Comparison of ENCODE assay signal across 8 cellular contexts in the genomic region with DNA sequence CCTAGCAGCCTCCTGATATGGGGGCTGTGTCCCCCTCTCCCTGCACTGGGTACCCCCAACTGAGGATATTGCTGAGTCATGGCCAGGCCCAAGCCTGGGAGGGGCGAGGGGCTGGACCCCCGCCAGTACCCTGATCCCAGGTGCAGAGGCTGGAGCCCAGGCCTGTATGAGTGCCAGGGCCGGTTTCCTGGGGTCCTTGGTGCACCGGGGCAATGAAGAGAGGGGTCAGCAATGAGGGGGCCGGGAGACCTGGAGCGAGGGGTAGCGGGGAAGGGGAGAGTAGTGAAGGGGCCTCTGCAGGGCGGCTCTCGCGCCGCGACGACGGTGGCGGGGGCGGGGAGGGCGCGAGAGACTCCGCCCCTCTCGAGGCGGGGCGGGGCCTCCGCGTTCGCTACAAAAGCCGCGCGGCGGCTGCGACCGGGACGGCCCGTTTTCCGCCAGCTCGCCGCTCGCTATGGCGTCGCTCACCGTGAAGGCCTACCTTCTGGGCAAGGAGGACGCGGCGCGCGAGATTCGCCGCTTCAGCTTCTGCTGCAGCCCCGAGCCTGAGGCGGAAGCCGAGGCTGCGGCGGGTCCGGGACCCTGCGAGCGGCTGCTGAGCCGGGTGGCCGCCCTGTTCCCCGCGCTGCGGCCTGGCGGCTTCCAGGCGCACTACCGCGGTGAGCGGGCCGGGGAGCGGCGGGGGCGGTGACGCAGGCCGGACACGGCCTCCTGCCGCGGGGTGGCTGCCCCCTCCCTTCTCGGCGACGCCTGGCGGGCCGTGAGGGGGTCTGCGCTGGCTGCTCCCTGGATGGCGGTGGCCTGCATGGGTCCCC. TPM values are rescaled to one million over a fixed set of nuclear protein-coding genes. Genes with fewer than 3 reads are reported as not detected.
DNase-seq lines count a peak whose midpoint lies in the region; ATAC-seq, FAIRE-seq and TF ChIP-seq lines count a peak whose summit lies in the region.

A gene (plus strand): TSS at position 423 of the 815 bp plus-strand sequence. CDS start 32 bp downstream, at position 455.

- peak within 1 kb of the TSS; percentile 92 for H3K9ac ChIP-seq in GM12878 (ENCODE audit: control insufficient read depth, insufficient read depth, low read length)

- ATAC-seq in GM12878: peak; percentile 49

- TF ChIP-seq EP300 in GM12878 (IDR thresholded peaks at IDR 0.05; ENCODE audit: borderline replicate concordance in 1 of 2, control insufficient read depth in 1 of 2, low read depth in 2 of 2, low read length in 2 of 2): no peak

- no peaks in the 10 kb centered on the region for H3K9me3 ChIP-seq in HEK293 (ENCODE audit: control insufficient read depth, insufficient read depth, low read depth, low read length)
- H3K9me3 ChIP-seq in GM12878 (replicated peaks; ENCODE audit: control insufficient read depth, insufficient read depth, low read length): no peaks in the 10 kb centered on the region

- TF ChIP-seq POLR2A in GM12892 (IDR thresholded peaks at IDR 0.05; ENCODE audit: low read depth, low read length) (peak; percentile 99), GM12878 (IDR thresholded peaks at IDR 0.05; ENCODE audit: low read depth, low read length) (peak; percentile 98)

- TF ChIP-seq RAD21 in GM12878 (IDR thresholded peaks at IDR 0.05; ENCODE audit: insufficient read depth, low read depth, low read length): no peak

- RAD21 ChIA-PET in GM12878 (lab: Charles Lee; ENCODE audit: unreplicated experiment): interaction anchor here (0.6 to 1.8 kb wide), 5 partner anchors 9 to 197 kb away, joined by 3 to 6 read pairs (median 4); a partner anchor contains a TSS

- no peaks in the 10 kb centered on the region for H3K27me3 ChIP-seq in GM12878 (replicated peaks in 1 of 2; ENCODE audit: control insufficient read depth in 2 of 2, insufficient read depth in 2 of 2, low read length in 1 of 2)

- H4K20me1 ChIP-seq in GM12878 (ENCODE audit: control insufficient read depth, insufficient read depth): peaks cover 14% of the 10 kb centered on the region

- no peak for TF ChIP-seq CTCF in HEK293 (tag by site-specific recombination; IDR thresholded peaks at IDR 0.05)
- no peak for TF ChIP-seq CTCF in GM12878 (IDR thresholded peaks at IDR 0.05 in 2 of 3, conservative IDR thresholded peaks at IDR 0.05 in 1 of 3; ENCODE audit: control insufficient read depth in 2 of 3, extremely low read depth in 1 of 3, insufficient read depth in 1 of 3, low read depth in 3 of 3, low read length in 3 of 3)
- TF ChIP-seq CTCF in retinal pigment epithelial cell (conservative IDR thresholded peaks at IDR 0.05; ENCODE audit: low read depth, low read length): no peak

- intact Hi-C loops in GM12878 (cut with micrococcal nuclease; ENCODE audit: unreplicated experiment): loop anchor here (2.0 kb wide), 1 partner anchor 38 kb away; a partner anchor contains a TSS

- H3K4me3 ChIP-seq in HEK293 (ENCODE audit: low read depth, low read length) (peak within 1 kb of the TSS; percentile 83), GM12878 (peak within 1 kb of the TSS; percentile 93), retinal pigment epithelial cell (ENCODE audit: low read length) (peak within 1 kb of the TSS; percentile 74)

- peak within 1 kb of the TSS; percentile 65 for H2AFZ ChIP-seq in GM12878 (ENCODE audit: control insufficient read depth, low read depth, low read length)

- DNase-seq in GM12892 (ENCODE audit: insufficient read length) (peak; percentile 84), NAMALWA (ENCODE audit: low spot score) (peak; percentile 81), T1000 (lab: John Stamatoyannopoulos, UW) (peak; percentile 59), GM12878 (ENCODE audit: low read depth, low spot score) (no peak), hypothalamus (lab: John Stamatoyannopoulos, UW) (peak; percentile 31 to 94 (median 82)), retinal pigment epithelial cell (ENCODE audit: low read depth) (no peak), DMS114 treated with DMSO at 0.1 percent for 48 hours (lab: John Stamatoyannopoulos, UW; ENCODE audit: unreplicated experiment) (no peak)

- peak within 1 kb of the TSS; percentile 99 for H3K4me2 ChIP-seq in GM12878 (ENCODE audit: control insufficient read depth, insufficient read depth)

- CTCF ChIA-PET in HEK293 (lab: Yijun Ruan, JAX) (no interaction called here), GM12878 (lab: Yijun Ruan, JAX) (interaction anchor here (0.7 to 2.0 kb wide), 7 partner anchors 9 to 86 kb away, joined by 3 to 6 read pairs (median 5); no protein-coding TSS in a partner anchor)

- H3K79me2 ChIP-seq in GM12878 (ENCODE audit: control insufficient read depth, insufficient read depth, low read length): peaks cover 29% of the 10 kb centered on the region

- H3K27ac ChIP-seq in HEK293 (ENCODE audit: extremely low read depth, low read depth, low read length): peak within 1 kb of the TSS; percentile 92
- H3K27ac ChIP-seq in GM12878 (ENCODE audit: control insufficient read depth, insufficient read depth): peak within 1 kb of the TSS; percentile 96

- under 1% methylated on average over 72 of the region's 81 CpGs for WGBS in GM12878 (ENCODE audit: insufficient coverage, insufficient replicate concordance, low lambda C conversion rate, missing lambda C conversion rate)

- FAIRE-seq in GM12892 (lab: Jason Lieb, UNC) (peak; percentile 83), GM12878 (lab: Jason Lieb, UNC) (peak; percentile 38)

- in situ Hi-C loops in GM12878 (cut with MboI): loop anchor here (25.0 kb wide), 1 partner anchor 992 kb away; a partner anchor contains a TSS

- no TSS peak for BruUV-seq in GM12878 (replicated peaks; lab: Mats Ljungman, UMichigan)

- H3K36me3 ChIP-seq in HEK293 (ENCODE audit: control insufficient read depth in 2 of 2, insufficient read depth in 1 of 2, low read length in 2 of 2) (peaks cover 5 to 41% of the 10 kb centered on the region in 2 experiments; a peak in 2 of 3 replicates), GM12878 (ENCODE audit: control insufficient read depth in 2 of 2, insufficient read depth in 2 of 2, low read length in 1 of 2) (peaks cover 14 to 18% of the 10 kb centered on the region in 2 experiments)

- H3K4me1 ChIP-seq in HEK293 (ENCODE audit: control insufficient read depth, insufficient read depth, low read length): peaks cover 19% of the 10 kb centered on the region
- peaks cover 38% of the 10 kb centered on the region for H3K4me1 ChIP-seq in GM12878 (ENCODE audit: control insufficient read depth, insufficient read depth, low read length)

- SMC1A ChIA-PET in GM12878 (lab: Charles Lee; ENCODE audit: uncharacterized antibody, unreplicated experiment): interaction anchor here (1.6 kb wide), 1 partner anchor 19 kb away, joined by 5 read pairs; no protein-coding TSS in a partner anchor

- POLR2A ChIA-PET in HEK293 (lab: Yijun Ruan, JAX): interaction anchor here (0.6 to 1.7 kb wide), 14 partner anchors 10 to 194 kb away, joined by 3 to 28 read pairs (median 4); a partner anchor contains a TSS
- POLR2A ChIA-PET in GM12878 (lab: Charles Lee): interaction anchor here (0.7 to 2.0 kb wide), 12 partner anchors 10 to 199 kb away, joined by 3 to 9 read pairs (median 4); a partner anchor contains a TSS

TF ChIP-seq in HEK293, 187 proteins besides CTCF, POLR2A, EP300 and RAD21 (continues in another document):
- TF ChIP-seq ZSCAN23 (tag by site-specific recombination; IDR thresholded peaks at IDR 0.05) (no peak), ZNF549 (tag by site-specific recombination; IDR thresholded peaks at IDR 0.05) (no peak), ZBTB8A (tag by site-specific recombination; IDR thresholded peaks at IDR 0.05) (peak; percentile 93), ZNF654 (tag by site-specific recombination; IDR thresholded peaks at IDR 0.05; ENCODE audit: low read depth) (no peak)

TF ChIP-seq in GM12878, 131 proteins besides CTCF, POLR2A, EP300 and RAD21 (continues in another document):
- TF ChIP-seq, protein P1, sequence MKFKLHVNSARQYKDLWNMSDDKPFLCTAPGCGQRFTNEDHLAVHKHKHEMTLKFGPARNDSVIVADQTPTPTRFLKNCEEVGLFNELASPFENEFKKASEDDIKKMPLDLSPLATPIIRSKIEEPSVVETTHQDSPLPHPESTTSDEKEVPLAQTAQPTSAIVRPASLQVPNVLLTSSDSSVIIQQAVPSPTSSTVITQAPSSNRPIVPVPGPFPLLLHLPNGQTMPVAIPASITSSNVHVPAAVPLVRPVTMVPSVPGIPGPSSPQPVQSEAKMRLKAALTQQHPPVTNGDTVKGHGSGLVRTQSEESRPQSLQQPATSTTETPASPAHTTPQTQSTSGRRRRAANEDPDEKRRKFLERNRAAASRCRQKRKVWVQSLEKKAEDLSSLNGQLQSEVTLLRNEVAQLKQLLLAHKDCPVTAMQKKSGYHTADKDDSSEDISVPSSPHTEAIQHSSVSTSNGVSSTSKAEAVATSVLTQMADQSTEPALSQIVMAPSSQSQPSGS (IDR thresholded peaks at IDR 0.05; ENCODE audit: low read length): no peak
- TF ChIP-seq MEF2A (IDR thresholded peaks at IDR 0.05; ENCODE audit: insufficient read depth, low read depth, low read length) (no peak), BHLHE40 (IDR thresholded peaks at IDR 0.05; ENCODE audit: borderline replicate concordance in 1 of 2, low read depth in 2 of 2, low read length in 1 of 2) (peak in 1 of 2 experiments; percentile 64; a peak in 2 of 4 replicates), CHD4 (IDR thresholded peaks at IDR 0.05) (no peak), TCF12 (IDR thresholded peaks at IDR 0.05; ENCODE audit: low read depth, low read length) (peak; percentile 62; the same call in 1 of the 2 replicates), KDM1A (IDR thresholded peaks at IDR 0.05; ENCODE audit: borderline replicate concordance) (no peak), CREM (IDR thresholded peaks at IDR 0.05; ENCODE audit: low read depth) (peak; percentile 76), FOXK2 (IDR thresholded peaks at IDR 0.05) (no peak), LARP7 (IDR thresholded peaks at IDR 0.05) (peak; percentile 88)

RNA-seq across cellular contexts. Expression of the gene that starts here (rescaled TPM):
- polyA plus RNA-seq in GM12892 (2012; ENCODE audit: missing spikeins): 58.6 TPM
- 109 and 123 TPM in 2 replicates for total RNA-seq in GM12878 (2013; cell fraction: nucleolus; rRNA removed)
- total RNA-seq in GM12878 (2014; rRNA removed): 127 and 138 TPM in 2 replicates
- 43.7 and 45.0 TPM in 2 replicates for total RNA-seq in GM12878 (2014; rRNA removed; fragmentation: Illumina TruSeq; extraction: Trizol)
- total RNA-seq in GM12878 (2021): 105 and 106 TPM in 2 replicates
- 45.8 TPM for polyA plus RNA-seq in GM12878 (2011; ENCODE audit: low read depth)
- 33.6 and 53.8 TPM in 2 replicates for polyA plus RNA-seq in GM12878 (2011; rRNA removed)
- 81.2 and 91.2 TPM in 2 replicates for polyA plus RNA-seq in GM12878 (2011; cell fraction: cytosol; rRNA removed)
- 114 and 124 TPM in 2 replicates for polyA plus RNA-seq in GM12878 (2011; cell fraction: nucleus; rRNA removed)
- polyA plus RNA-seq in GM12878 (2012): 128 and 145 TPM in 2 replicates
- polyA plus RNA-seq in GM12878 (2014; fragmentation: Illumina TruSeq; extraction: Trizol): 23.8 and 54.0 TPM in 2 replicates
- 1 to 10 TPM; 6.3 to 8.1 TPM for polyA plus RNA-seq in GM12878 (2014; fragmentation: Nextera tagmentation; extraction: Ambion mirVana)
- polyA plus RNA-seq in GM12878 (2014; rRNA removed): 70.1 and 75.3 TPM in 2 replicates
- 100 to 1,000 TPM; 117 to 127 TPM for polyA plus RNA-seq in GM12878 (2016; fragmentation: Nextera tagmentation; extraction: Ambion mirVana)
- 32.2 and 65.4 TPM in 2 replicates for polyA minus RNA-seq in GM12878 (2011; rRNA and poly(A)+ RNA removed)
- polyA minus RNA-seq in GM12878 (2011; cell fraction: cytosol; rRNA and poly(A)+ RNA removed): 73.9 and 76.5 TPM in 2 replicates
- polyA minus RNA-seq in GM12878 (2011; cell fraction: nucleus; rRNA and poly(A)+ RNA removed): 135 and 203 TPM in 2 replicates

Comparison
In these comparisons a context has a peak if more than half of its experiments do, and no peak if none do; other contexts are left out.
1. DNase-seq: peak in GM12892 (single experiment), NAMALWA (single experiment), T1000 (single experiment) and hypothalamus (51 of 51); none in GM12878 (single experiment), retinal pigment epithelial cell (single experiment) and DMS114 treated with DMSO at 0.1 percent for 48 hours (single experiment).
2. Peak in every context shown above with its lines, with median percentiles within 50 percentile points of each other: H3K4me3 ChIP-seq.